ENCODE assay signal across 23 cellular contexts in genomic region chr13:58151452-58151851, GRCh38.
"Had no signal": no experiment of that assay in that cellular context is flagged by ENCODE, and none has a peak within 500 bp of the region (broad histone marks: within the 10 kb centered on the region; RNA-seq: fewer than 3 reads in every experiment).

No MANE protein-coding gene starts in this region.

- H3K27ac ChIP-seq: brain microvascular endothelial cell, parathyroid adenoma, sigmoid colon, thoracic aorta, upper lobe of left lung had no signal

- ATAC-seq: activated naive CD8-positive, alpha-beta T cell treated with anti-CD3 and anti-CD28 coated beads, Interleukin-2, amount 50 U/mL, for 24 hours; left lobe of liver; natural killer cell treated with Interleukin-12 subunit alpha and Interleukin-12 subunit beta and Interleukin-15 and Interleukin-18, amount 100 ng/mL, for 72 hours; T-helper 17 cell had no signal

- H3K4me1 ChIP-seq: parathyroid adenoma, sigmoid colon, upper lobe of left lung had no signal

- H3K9me3 ChIP-seq: sigmoid colon, thoracic aorta, upper lobe of left lung had no signal

- H3K27me3 Mint-ChIP-seq: activated CD4-positive, alpha-beta memory T cell treated with anti-CD3 and anti-CD28 coated beads, Interleukin-2, amount 10 ng/mL, durations not matched to agents 7 days and 5 days; activated CD4-positive, alpha-beta T cell treated with anti-CD3 and anti-CD28 coated beads, Interleukin-2, amount 10 ng/mL, durations not matched to agents 24 days and 14 days; activated naive CD8-positive, alpha-beta T cell treated with anti-CD3 and anti-CD28 coated beads, Interleukin-2, amount 50 U/mL, for 24 hours; dendritic cell treated with granulocyte-macrophage colony-stimulating factor and Interleukin-4, amounts not matched to agents 40 ng/mL and 50 ng/mL, for 4 days; natural killer cell treated with Interleukin-12 subunit alpha and Interleukin-12 subunit beta and Interleukin-15 and Interleukin-18, amount 100 ng/mL, for 72 hours; T-helper 17 cell had no signal

- FAIRE-seq: keratinocyte had no signal

- H3K4me3 ChIP-seq: sigmoid colon, thoracic aorta, upper lobe of left lung had no signal

- H3K9me3 Mint-ChIP-seq: activated CD4-positive, alpha-beta memory T cell treated with anti-CD3 and anti-CD28 coated beads, Interleukin-2, amount 10 ng/mL, durations not matched to agents 7 days and 5 days; activated CD4-positive, alpha-beta T cell treated with anti-CD3 and anti-CD28 coated beads, Interleukin-2, amount 10 ng/mL, durations not matched to agents 24 days and 14 days; dendritic cell treated with granulocyte-macrophage colony-stimulating factor and Interleukin-4, amounts not matched to agents 40 ng/mL and 50 ng/mL, for 4 days had no signal

- DNase-seq: activated CD4-positive, alpha-beta memory T cell treated with anti-CD3 and anti-CD28 coated beads, Interleukin-2, amount 10 ng/mL, durations not matched to agents 7 days and 5 days; activated CD4-positive, alpha-beta T cell treated with anti-CD3 and anti-CD28 coated beads, Interleukin-2, amount 10 ng/mL, durations not matched to agents 24 days and 14 days; activated gamma-delta T cell; activated naive CD4-positive, alpha-beta T cell treated with anti-CD3 and anti-CD28 coated beads, Interleukin-2, amount 50 U/mL, for 16 hours; activated naive CD8-positive, alpha-beta T cell treated with anti-CD3 and anti-CD28 coated beads, Interleukin-2, amount 50 U/mL, for 24 hours; anterior cingulate cortex; brain microvascular endothelial cell; caudate nucleus; effector CD4-positive, alpha-beta T cell; erythroblast; mammary epithelial cell; sigmoid colon; stimulated activated CD4-positive, alpha-beta T cell treated with anti-CD3 and anti-CD28 coated beads, Interleukin-4, amount 100 ng/mL, for 24 hours; stimulated activated naive CD4-positive, alpha-beta T cell treated with Interleukin-2 at 50 U/mL for 16 hours; SW 1271; T-helper 17 cell; upper lobe of left lung had no signal

- H3K36me3 ChIP-seq: brain microvascular endothelial cell, sigmoid colon, thoracic aorta, upper lobe of left lung had no signal

- H3K27me3 ChIP-seq: brain microvascular endothelial cell, sigmoid colon, upper lobe of left lung had no signal

- H3K4me1 Mint-ChIP-seq: activated CD4-positive, alpha-beta memory T cell treated with anti-CD3 and anti-CD28 coated beads, Interleukin-2, amount 10 ng/mL, durations not matched to agents 7 days and 5 days; activated CD4-positive, alpha-beta T cell treated with anti-CD3 and anti-CD28 coated beads, Interleukin-2, amount 10 ng/mL, durations not matched to agents 24 days and 14 days; activated naive CD8-positive, alpha-beta T cell treated with anti-CD3 and anti-CD28 coated beads, Interleukin-2, amount 50 U/mL, for 24 hours; T-helper 17 cell had no signal

- H3K36me3 Mint-ChIP-seq: natural killer cell treated with Interleukin-12 subunit alpha and Interleukin-12 subunit beta and Interleukin-15 and Interleukin-18, amount 100 ng/mL, for 72 hours had no signal

- H3K9ac ChIP-seq: parathyroid adenoma had no signal

- H3K4me3 Mint-ChIP-seq: activated CD4-positive, alpha-beta memory T cell treated with anti-CD3 and anti-CD28 coated beads, Interleukin-2, amount 10 ng/mL, durations not matched to agents 7 days and 5 days; activated CD4-positive, alpha-beta T cell treated with anti-CD3 and anti-CD28 coated beads, Interleukin-2, amount 10 ng/mL, durations not matched to agents 24 days and 14 days; activated naive CD8-positive, alpha-beta T cell treated with anti-CD3 and anti-CD28 coated beads, Interleukin-2, amount 50 U/mL, for 24 hours; dendritic cell treated with granulocyte-macrophage colony-stimulating factor and Interleukin-4, amounts not matched to agents 40 ng/mL and 50 ng/mL, for 4 days; natural killer cell treated with Interleukin-12 subunit alpha and Interleukin-12 subunit beta and Interleukin-15 and Interleukin-18, amount 100 ng/mL, for 72 hours; T-helper 17 cell had no signal

- H3K27ac Mint-ChIP-seq: activated CD4-positive, alpha-beta memory T cell treated with anti-CD3 and anti-CD28 coated beads, Interleukin-2, amount 10 ng/mL, durations not matched to agents 7 days and 5 days; activated CD4-positive, alpha-beta T cell treated with anti-CD3 and anti-CD28 coated beads, Interleukin-2, amount 10 ng/mL, durations not matched to agents 24 days and 14 days; activated naive CD8-positive, alpha-beta T cell treated with anti-CD3 and anti-CD28 coated beads, Interleukin-2, amount 50 U/mL, for 24 hours; dendritic cell treated with granulocyte-macrophage colony-stimulating factor and Interleukin-4, amounts not matched to agents 40 ng/mL and 50 ng/mL, for 4 days; natural killer cell treated with Interleukin-12 subunit alpha and Interleukin-12 subunit beta and Interleukin-15 and Interleukin-18, amount 100 ng/mL, for 72 hours; T-helper 17 cell had no signal
